Comparison of ENCODE assay signal across 7 cellular contexts in genomic region chr12:27703720-27704452, GRCh38. TPM values are rescaled to one million over a fixed set of nuclear protein-coding genes. Genes with fewer than 3 reads are reported as not detected.
DNase-seq lines count a peak whose midpoint lies in the region; ATAC-seq, FAIRE-seq and TF ChIP-seq lines count a peak whose summit lies in the region.

No MANE protein-coding gene starts in this region.

- H3K4me3 ChIP-seq in body of pancreas, result no peak overlapping the region

- intact Hi-C loops in body of pancreas (cut with DNase I), result no loop called here

- FAIRE-seq in GM12891 (lab: Jason Lieb, UNC), result peak; percentile 94

- peak; percentile 18 to 87 (median 77) for TF ChIP-seq CTCF in body of pancreas (IDR thresholded peaks at IDR 0.05)

- 3 to 5% methylated on average over 4 of the region's 4 CpGs for WGBS in body of pancreas, 2 donors

- TF ChIP-seq POLR2A in GM12891 (IDR thresholded peaks at IDR 0.05; ENCODE audit: low read depth, low read length) (no peak), body of pancreas (IDR thresholded peaks at IDR 0.05) (no peak)

- H3K27me3 ChIP-seq in body of pancreas, result no peaks in the 10 kb centered on the region

- peak; percentile 30 for DNase-seq in GM12891 (ENCODE audit: insufficient read length, low spot score)
- DNase-seq in NCI-H1105 (lab: John Stamatoyannopoulos, UW), result peak; percentile 30
- DNase-seq in T-helper 9 cell, result peak; percentile 59
- peak; percentile 73 to 87 (median 82) for DNase-seq in body of pancreas
- DNase-seq in inferior parietal cortex (ENCODE audit: extremely low spot score), result peak; percentile 86
- DNase-seq in stimulated activated CD4-positive, alpha-beta T cell treated with anti-CD3 and anti-CD28 coated beads, Interleukin-1b, Interleukin-23, amount 100 ng/mL, for 4 hours (ENCODE audit: low read depth in 2 of 2), result peak; percentile 38 to 56

- no peaks in the 10 kb centered on the region for H3K36me3 ChIP-seq in body of pancreas (replicated peaks in 1 of 2; ENCODE audit: insufficient read depth in 1 of 2, low read depth in 2 of 2)

- ATAC-seq in HG02588 (IDR thresholded peaks at IDR 0.05; ENCODE audit: unreplicated experiment), result peak; percentile 85
- peak; percentile 85 for ATAC-seq in body of pancreas

- no peaks in the 10 kb centered on the region for H3K4me1 ChIP-seq in body of pancreas

- H3K27ac ChIP-seq in body of pancreas, result no peak overlapping the region

- H3K9me3 ChIP-seq in body of pancreas, result no peaks in the 10 kb centered on the region

TF ChIP-seq in GM12891, 5 proteins besides CTCF, POLR2A, EP300 and RAD21:
- no peak for TF ChIP-seq TAF1 (IDR thresholded peaks at IDR 0.05; ENCODE audit: low read depth, low read length)
- no peak for TF ChIP-seq POLR2AphosphoS5 (IDR thresholded peaks at IDR 0.05; ENCODE audit: low read depth, low read length)
- no peak for TF ChIP-seq PAX5 (IDR thresholded peaks at IDR 0.05; ENCODE audit: insufficient read depth, low read length, severe bottlenecking)
- TF ChIP-seq POU2F2 (IDR thresholded peaks at IDR 0.05; ENCODE audit: low read depth, low read length), result no peak
- TF ChIP-seq SPI1 (IDR thresholded peaks at IDR 0.05; ENCODE audit: low read depth, low read length), result no peak
TF ChIP-seq in GM12891: peak in this region for 0.

RNA-seq across cellular contexts. Expression of gene MRPS35, which starts 6.7 kb away (rescaled TPM):
- 38.1 TPM for polyA plus RNA-seq in GM12891 (2012; ENCODE audit: low read depth, missing spikeins)
- total RNA-seq in body of pancreas, result 10 to 100 TPM; 14.3 to 16.5 TPM

RNA-seq across cellular contexts. Expression of gene REP15, which starts 7.6 kb away (rescaled TPM):
- 0.18 TPM for polyA plus RNA-seq in GM12891 (2012; ENCODE audit: low read depth, missing spikeins)
- total RNA-seq in body of pancreas, result 1 to 10 TPM; 1.0 to 2.0 TPM

Comparison
In these comparisons a context has a peak if more than half of its experiments do, and no peak if none do; other contexts are left out.
1. DNase-seq: peak in every context shown above with its lines; median percentile 86 in inferior parietal cortex; 82 in body of pancreas; 59 in T-helper 9 cell; 47 in stimulated activated CD4-positive, alpha-beta T cell treated with anti-CD3 and anti-CD28 coated beads, Interleukin-1b, Interleukin-23, amount 100 ng/mL, for 4 hours; 30 in GM12891; 30 in NCI-H1105.